Comparison of ENCODE assay signal across 1 cellular context in genomic region chr3:194142156-194142910, GRCh38.
TF ChIP-seq lines count a peak whose summit lies in the region.

No MANE protein-coding gene starts in this region.

TF ChIP-seq in HepG2, 621 proteins besides CTCF, POLR2A, EP300 and RAD21 (continued from another document and continues in another):
- TF ChIP-seq MYPOP (CRISPR knock-in tag; IDR thresholded peaks at IDR 0.05), result peak; percentile 74; the same call in 1 of the 2 replicates
- peak; percentile 8; the same call in 1 of the 2 replicates for TF ChIP-seq ZSCAN9 (CRISPR knock-in tag; IDR thresholded peaks at IDR 0.05; ENCODE audit: borderline replicate concordance)
- no peak for TF ChIP-seq PCBP2 (optimal IDR thresholded peaks at IDR 0.05; ENCODE audit: low read depth, low read length, poor library complexity, severe bottlenecking)
- no peak for TF ChIP-seq ZNF30 (CRISPR knock-in tag; IDR thresholded peaks at IDR 0.05)
- TF ChIP-seq ZNF788 (CRISPR knock-in tag; IDR thresholded peaks at IDR 0.05; ENCODE audit: borderline replicate concordance), result peak; percentile 31; the same call in 1 of the 2 replicates
- 0 out of 2 replicates have a peak, but pooled peaks have one; percentile 8 for TF ChIP-seq KDM5B (CRISPR knock-in tag; IDR thresholded peaks at IDR 0.05; ENCODE audit: borderline replicate concordance)
- TF ChIP-seq ZNF713 (CRISPR knock-in tag; IDR thresholded peaks at IDR 0.05), result no peak
- peak; percentile 71; the same call in 1 of the 2 replicates for TF ChIP-seq CHD4 (IDR thresholded peaks at IDR 0.05; ENCODE audit: borderline replicate concordance, low read length)
- TF ChIP-seq ZNF503 (CRISPR knock-in tag; IDR thresholded peaks at IDR 0.05), result peak; percentile 44; the same call in 1 of the 2 replicates
- no peak for TF ChIP-seq ZBTB10 (CRISPR knock-in tag; IDR thresholded peaks at IDR 0.05; ENCODE audit: borderline replicate concordance)
- peak; percentile 11; the same call in 1 of the 2 replicates for TF ChIP-seq ZIK1 (CRISPR knock-in tag; IDR thresholded peaks at IDR 0.05; ENCODE audit: borderline replicate concordance, low read depth)
- TF ChIP-seq TFDP1 (CRISPR knock-in tag; IDR thresholded peaks at IDR 0.05; ENCODE audit: borderline replicate concordance), result 0 out of 2 replicates have a peak, but pooled peaks have one; percentile 55
- TF ChIP-seq TBX2 (CRISPR knock-in tag; IDR thresholded peaks at IDR 0.05; ENCODE audit: borderline replicate concordance), result peak; percentile 40; the same call in 1 of the 2 replicates
- TF ChIP-seq JUND (CRISPR knock-in tag; IDR thresholded peaks at IDR 0.05), result peak; percentile 28; the same call in 1 of the 2 replicates
- 0 out of 2 replicates have a peak, but pooled peaks have one; percentile 46 for TF ChIP-seq NFIC (IDR thresholded peaks at IDR 0.05; ENCODE audit: low read length)
- 0 out of 2 replicates have a peak, but pooled peaks have one; percentile 68 for TF ChIP-seq RNF219 (CRISPR knock-in tag; IDR thresholded peaks at IDR 0.05)
- no peak for TF ChIP-seq MTERF4 (CRISPR knock-in tag; IDR thresholded peaks at IDR 0.05)
- 0 out of 2 replicates have a peak, but pooled peaks have one; percentile 12 for TF ChIP-seq KDM4B (CRISPR knock-in tag; IDR thresholded peaks at IDR 0.05)
- TF ChIP-seq ZNF772 (CRISPR knock-in tag; IDR thresholded peaks at IDR 0.05), result 0 out of 2 replicates have a peak, but pooled peaks have one; percentile 39
- 0 out of 2 replicates have a peak, but pooled peaks have one; percentile 15 for TF ChIP-seq PHF20 (CRISPR knock-in tag; IDR thresholded peaks at IDR 0.05)
- 0 out of 2 replicates have a peak, but pooled peaks have one; percentile 67 for TF ChIP-seq ZSCAN30 (CRISPR knock-in tag; IDR thresholded peaks at IDR 0.05)
- TF ChIP-seq PHF8 (CRISPR knock-in tag; IDR thresholded peaks at IDR 0.05), result no peak
- TF ChIP-seq ZNF280D (CRISPR knock-in tag; IDR thresholded peaks at IDR 0.05), result 0 out of 2 replicates have a peak, but pooled peaks have one; percentile 52
- TF ChIP-seq ZNF20 (CRISPR knock-in tag; IDR thresholded peaks at IDR 0.05), result 0 out of 2 replicates have a peak, but pooled peaks have one; percentile 64
- no peak for TF ChIP-seq ZEB1 (IDR thresholded peaks at IDR 0.05; ENCODE audit: insufficient replicate concordance, low read depth)
- TF ChIP-seq ZNF414 (CRISPR knock-in tag; IDR thresholded peaks at IDR 0.05), result no peak
- 0 out of 2 replicates have a peak, but pooled peaks have one; percentile 24 for TF ChIP-seq ZGPAT (CRISPR knock-in tag; IDR thresholded peaks at IDR 0.05)
- peak; percentile 29 for TF ChIP-seq MED8 (CRISPR knock-in tag; IDR thresholded peaks at IDR 0.05; ENCODE audit: insufficient replicate concordance)
- 0 out of 2 replicates have a peak, but pooled peaks have one; percentile 26 for TF ChIP-seq ZNF609 (CRISPR knock-in tag; IDR thresholded peaks at IDR 0.05; ENCODE audit: borderline replicate concordance)
- no peak; the same call in 1 of the 2 replicates for TF ChIP-seq ZNF264 (CRISPR knock-in tag; IDR thresholded peaks at IDR 0.05)
- TF ChIP-seq ZNF703 (CRISPR knock-in tag; IDR thresholded peaks at IDR 0.05; ENCODE audit: borderline replicate concordance), result 0 out of 2 replicates have a peak, but pooled peaks have one; percentile 57
- TF ChIP-seq ZNF224 (CRISPR knock-in tag; IDR thresholded peaks at IDR 0.05), result 0 out of 2 replicates have a peak, but pooled peaks have one; percentile 62
- TF ChIP-seq ZNF17 (CRISPR knock-in tag; IDR thresholded peaks at IDR 0.05), result 0 out of 2 replicates have a peak, but pooled peaks have one; percentile 80
